Comparison of ENCODE assay signal across 8 cellular contexts in genomic region chr18:48023334-48024008, GRCh38.
A peak's percentile ranks its signal among the peaks of the same experiment; 100 is the strongest.
DNase-seq lines count a peak whose midpoint lies in the region; ATAC-seq, FAIRE-seq and TF ChIP-seq lines count a peak whose summit lies in the region.

No MANE protein-coding gene starts in this region.

- H3K36me3 Mint-ChIP-seq in type B pancreatic cell: no peaks in the 10 kb centered on the region

- H3K4me3 Mint-ChIP-seq in type B pancreatic cell: no peak overlapping the region

- no peaks in the 10 kb centered on the region for H3K36me3 ChIP-seq in ascending aorta

- DNase-seq in AG10803 (ENCODE audit: low read depth) (peak; percentile 43), GM20000 (ENCODE audit: low spot score) (peak; percentile 55), NCI-H2196 (lab: John Stamatoyannopoulos, UW; ENCODE audit: unreplicated experiment) (peak; percentile 89), ascending aorta (ENCODE audit: low spot score in 2 of 2) (peak in 1 of 2 donors; percentile 67), islet precursor cell (peak; percentile 84), type B pancreatic cell (ENCODE audit: extremely low spot score, unreplicated experiment) (no peak), GM12892 (ENCODE audit: insufficient read length) (no peak)

- no peaks in the 10 kb centered on the region for H3K9me3 ChIP-seq in ascending aorta

- H3K4me1 ChIP-seq in ascending aorta: peaks cover 5 to 8% of the 10 kb centered on the region in 2 donors

- no peak for ATAC-seq in GM21528 (IDR thresholded peaks at IDR 0.05; ENCODE audit: low FRiP score, unreplicated experiment)

- H3K4me3 ChIP-seq in AG10803 (ENCODE audit: low read length) (no peak overlapping the region), ascending aorta (no peak overlapping the region)

- TF ChIP-seq POLR2A in GM12892 (IDR thresholded peaks at IDR 0.05; ENCODE audit: low read depth, low read length): no peak

- H3K27ac ChIP-seq in ascending aorta: no peak overlapping the region

- peak overlapping the region; percentile 55 for H3K27ac Mint-ChIP-seq in type B pancreatic cell

- no peak for FAIRE-seq in GM12892 (lab: Jason Lieb, UNC)

- H3K9me3 Mint-ChIP-seq in type B pancreatic cell: no peaks in the 10 kb centered on the region

- peaks cover 20% of the 10 kb centered on the region for H3K27me3 Mint-ChIP-seq in type B pancreatic cell

- intact Hi-C loops in ascending aorta (cut with DNase I): loop anchor here (2.0 to 10.0 kb wide), 3 partner anchors 91 to 641 kb away; partner anchors contain the start of gene SMAD2

- peaks cover 18% of the 10 kb centered on the region for H3K4me1 Mint-ChIP-seq in type B pancreatic cell (ENCODE audit: unreplicated experiment)

- peak; percentile 36 for TF ChIP-seq CTCF in AG10803 (conservative IDR thresholded peaks at IDR 0.05; ENCODE audit: low read length)
- TF ChIP-seq CTCF in GM20000 (IDR thresholded peaks at IDR 0.05; ENCODE audit: extremely low read depth, missing control alignments): no peak
- peak; percentile 15 to 51 (median 39) for TF ChIP-seq CTCF in ascending aorta (IDR thresholded peaks at IDR 0.05)
- peak; percentile 65 for TF ChIP-seq CTCF in type B pancreatic cell (conservative IDR thresholded peaks at IDR 0.05)

- no peaks in the 10 kb centered on the region for H3K27me3 ChIP-seq in ascending aorta

Comparison
In these comparisons a context has a peak if more than half of its experiments do, and no peak if none do; other contexts are left out.
1. DNase-seq: peak in AG10803 (single experiment), GM20000 (single experiment), NCI-H2196 (single experiment) and islet precursor cell (single experiment); none in type B pancreatic cell (single experiment) and GM12892 (single experiment).